In the genomic region with DNA sequence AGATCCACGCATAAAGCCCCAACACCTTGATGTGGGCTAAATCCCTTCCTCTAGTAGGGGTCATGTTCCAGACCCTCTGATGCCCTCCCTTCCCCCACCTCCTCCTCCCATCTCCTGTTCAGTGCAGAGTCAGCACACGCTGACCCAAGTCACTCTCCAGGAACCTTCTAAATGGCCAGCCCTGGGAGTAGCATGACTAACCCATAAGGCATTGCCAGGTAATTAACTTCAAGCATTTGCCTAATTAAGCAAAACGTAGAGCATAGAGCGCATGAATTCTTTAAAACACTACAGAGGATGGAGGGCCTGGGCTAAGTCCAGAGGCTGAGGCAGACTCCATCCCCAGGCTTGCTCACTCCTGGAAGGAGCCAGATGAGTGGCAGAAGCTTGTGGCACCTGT, we compare ENCODE assay signal across 28 cellular contexts.
"Had no signal": no experiment of that assay in that cellular context is flagged by ENCODE, and none has a peak within 500 bp of the region (broad histone marks: within the 10 kb centered on the region; RNA-seq: fewer than 3 reads in every experiment).

No MANE protein-coding gene starts in this region.

- H3K4me1 ChIP-seq: ascending aorta, esophagus muscularis mucosa, gastroesophageal sphincter had no signal

- H3K9me3 Mint-ChIP-seq: activated naive CD4-positive, alpha-beta T cell treated with anti-CD3 and anti-CD28 coated beads, Interleukin-2, amount 10 ng/mL, durations not matched to agents 7 days and 5 days; activated T-cell treated with anti-CD3 and anti-CD28 coated beads, Interleukin-2, amount 50 U/mL, for 24 hours; central memory CD8-positive, alpha-beta T cell; dendritic cell treated with granulocyte-macrophage colony-stimulating factor and Interleukin-4, amounts not matched to agents 40 ng/mL and 50 ng/mL, for 4 days had no signal

- H3K9me3 ChIP-seq: ascending aorta had no signal

- H3K36me3 Mint-ChIP-seq: activated naive CD4-positive, alpha-beta T cell treated with anti-CD3 and anti-CD28 coated beads, Interleukin-2, amount 10 ng/mL, durations not matched to agents 7 days and 5 days; activated naive CD4-positive, alpha-beta T cell treated with anti-CD3 and anti-CD28 coated beads, Interleukin-2, amount 50 U/mL, for 72 hours; activated naive CD8-positive, alpha-beta T cell treated with anti-CD3 and anti-CD28 coated beads, Interleukin-2, amount 10 ng/mL, durations not matched to agents 7 days and 5 days had no signal

- H3K4me1 Mint-ChIP-seq: activated CD4-positive, alpha-beta memory T cell treated with anti-CD3 and anti-CD28 coated beads, Interleukin-2, amount 10 ng/mL, durations not matched to agents 7 days and 5 days; activated CD4-positive, alpha-beta T cell treated with anti-CD3 and anti-CD28 coated beads, Interleukin-2, amount 10 ng/mL, durations not matched to agents 7 days and 5 days; activated naive CD4-positive, alpha-beta T cell treated with anti-CD3 and anti-CD28 coated beads, Interleukin-2, amount 10 ng/mL, durations not matched to agents 7 days and 5 days; activated naive CD8-positive, alpha-beta T cell treated with anti-CD3 and anti-CD28 coated beads, Interleukin-2, amount 10 ng/mL, durations not matched to agents 7 days and 5 days; central memory CD8-positive, alpha-beta T cell; WTC11 had no signal

- H3K27ac ChIP-seq: ascending aorta, brain microvascular endothelial cell, coronary artery, dorsolateral prefrontal cortex, esophagus muscularis mucosa, gastroesophageal sphincter, VCaP had no signal

- H3K4me3 Mint-ChIP-seq: activated CD4-positive, alpha-beta memory T cell treated with anti-CD3 and anti-CD28 coated beads, Interleukin-2, amount 10 ng/mL, durations not matched to agents 7 days and 5 days; activated CD4-positive, alpha-beta T cell treated with anti-CD3 and anti-CD28 coated beads, Interleukin-2, amount 10 ng/mL, durations not matched to agents 7 days and 5 days; activated naive CD4-positive, alpha-beta T cell treated with anti-CD3 and anti-CD28 coated beads, Interleukin-2, amount 10 ng/mL, durations not matched to agents 7 days and 5 days; activated naive CD8-positive, alpha-beta T cell treated with anti-CD3 and anti-CD28 coated beads, Interleukin-2, amount 10 ng/mL, durations not matched to agents 7 days and 5 days; activated T-cell treated with anti-CD3 and anti-CD28 coated beads, Interleukin-2, amount 50 U/mL, for 24 hours; activated T-cell treated with anti-CD3 and anti-CD28 coated beads, Interleukin-2, amount 50 U/mL, for 72 hours; central memory CD8-positive, alpha-beta T cell; dendritic cell treated with granulocyte-macrophage colony-stimulating factor and Interleukin-4, amounts not matched to agents 40 ng/mL and 50 ng/mL, for 4 days; endodermal cell; WTC11 had no signal

- H3K27me3 ChIP-seq: ascending aorta, brain microvascular endothelial cell had no signal

- H3K4me3 ChIP-seq: ascending aorta, coronary artery, dorsolateral prefrontal cortex, esophagus muscularis mucosa, gastroesophageal sphincter had no signal

- H3K27ac Mint-ChIP-seq: activated CD4-positive, alpha-beta memory T cell treated with anti-CD3 and anti-CD28 coated beads, Interleukin-2, amount 10 ng/mL, durations not matched to agents 7 days and 5 days; activated CD4-positive, alpha-beta T cell treated with anti-CD3 and anti-CD28 coated beads, Interleukin-2, amount 10 ng/mL, durations not matched to agents 7 days and 5 days; activated naive CD4-positive, alpha-beta T cell treated with anti-CD3 and anti-CD28 coated beads, Interleukin-2, amount 10 ng/mL, durations not matched to agents 7 days and 5 days; activated naive CD4-positive, alpha-beta T cell treated with anti-CD3 and anti-CD28 coated beads, Interleukin-2, amount 50 U/mL, for 72 hours; activated naive CD8-positive, alpha-beta T cell treated with anti-CD3 and anti-CD28 coated beads, Interleukin-2, amount 10 ng/mL, durations not matched to agents 7 days and 5 days; activated T-cell treated with anti-CD3 and anti-CD28 coated beads, Interleukin-2, amount 50 U/mL, for 24 hours; activated T-cell treated with anti-CD3 and anti-CD28 coated beads, Interleukin-2, amount 50 U/mL, for 72 hours; dendritic cell treated with granulocyte-macrophage colony-stimulating factor and Interleukin-4, amounts not matched to agents 40 ng/mL and 50 ng/mL, for 4 days; endodermal cell; WTC11 had no signal

- DNase-seq: activated CD4-positive, alpha-beta memory T cell treated with anti-CD3 and anti-CD28 coated beads, Interleukin-2, amount 10 ng/mL, durations not matched to agents 7 days and 5 days; activated CD4-positive, alpha-beta T cell treated with anti-CD3 and anti-CD28 coated beads for 1 hour; activated CD4-positive, alpha-beta T cell treated with anti-CD3 and anti-CD28 coated beads for 4 hours; activated CD4-positive, alpha-beta T cell treated with anti-CD3 and anti-CD28 coated beads, Interleukin-2, amount 10 ng/mL, durations not matched to agents 7 days and 5 days; activated CD4-positive, alpha-beta T cell treated with anti-CD3 and anti-CD28 coated beads, Interleukin-2, amount 50 U/mL, for 4 hours; activated CD8-positive, alpha-beta memory T cell treated with anti-CD3 and anti-CD28 coated beads, Interleukin-2, amount 50 U/mL, for 48 hours; activated gamma-delta T cell; activated naive CD4-positive, alpha-beta T cell; activated naive CD4-positive, alpha-beta T cell treated with anti-CD3 and anti-CD28 coated beads, Interleukin-2, amount 10 ng/mL, durations not matched to agents 7 days and 5 days; activated naive CD8-positive, alpha-beta T cell treated with anti-CD3 and anti-CD28 coated beads, Interleukin-2, amount 10 ng/mL, durations not matched to agents 7 days and 5 days; activated T-cell treated with anti-CD3 and anti-CD28 coated beads for 4 hours; activated T-cell treated with anti-CD3 and anti-CD28 coated beads, Interleukin-2, amount 50 U/mL, for 24 hours; activated T-cell treated with anti-CD3 and anti-CD28 coated beads, Interleukin-2, amount 50 U/mL, for 72 hours; dorsolateral prefrontal cortex; effector memory CD4-positive, alpha-beta T cell; endodermal cell; foreskin melanocyte; T-helper 2 cell had no signal

- H3K36me3 ChIP-seq: ascending aorta, brain microvascular endothelial cell, esophagus muscularis mucosa, gastroesophageal sphincter had no signal

- H3K27me3 Mint-ChIP-seq: activated CD4-positive, alpha-beta memory T cell treated with anti-CD3 and anti-CD28 coated beads, Interleukin-2, amount 10 ng/mL, durations not matched to agents 7 days and 5 days; activated T-cell treated with anti-CD3 and anti-CD28 coated beads, Interleukin-2, amount 50 U/mL, for 24 hours; central memory CD8-positive, alpha-beta T cell; dendritic cell treated with granulocyte-macrophage colony-stimulating factor and Interleukin-4, amounts not matched to agents 40 ng/mL and 50 ng/mL, for 4 days had no signal

- ATAC-seq: activated naive CD4-positive, alpha-beta T cell treated with anti-CD3 and anti-CD28 coated beads, Interleukin-2, amount 50 U/mL, for 72 hours; activated T-cell treated with anti-CD3 and anti-CD28 coated beads, Interleukin-2, amount 50 U/mL, for 72 hours; gastroesophageal sphincter; WTC11 had no signal
